In the genomic region with DNA sequence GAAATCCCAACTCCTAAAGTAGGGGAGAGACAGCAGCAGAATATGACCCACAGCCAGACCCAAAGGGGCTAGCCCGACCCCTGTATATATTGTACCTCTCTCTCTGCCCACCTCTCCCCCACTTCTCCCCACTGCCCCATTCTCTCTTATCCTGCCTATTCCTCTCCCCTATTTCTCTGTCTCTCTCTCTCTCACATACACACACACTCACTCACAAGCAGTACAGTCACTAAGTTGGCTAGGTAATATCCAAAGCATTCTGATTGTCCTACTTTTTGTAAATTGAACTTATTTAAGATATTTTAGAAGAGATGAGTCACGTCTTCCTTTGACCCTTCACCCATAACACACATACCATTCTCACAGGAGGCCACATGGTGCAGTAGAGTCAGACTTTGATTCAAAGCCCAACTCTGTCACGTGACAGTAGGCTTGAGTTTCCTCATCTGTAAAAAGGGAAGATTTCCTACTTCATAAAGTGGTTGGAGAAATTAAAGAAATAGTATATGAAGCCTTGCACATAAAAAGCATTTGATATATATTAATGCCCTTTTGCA, we compare ENCODE assay signal across 18 cellular contexts. TPM values are rescaled to one million over a fixed set of nuclear protein-coding genes. Genes with fewer than 3 reads are reported as not detected.
A peak's percentile ranks its signal among the peaks of the same experiment; 100 is the strongest.
DNase-seq lines count a peak whose midpoint lies in the region; ATAC-seq and TF ChIP-seq lines count a peak whose summit lies in the region.
"Had no signal": no experiment of that assay in that cellular context is flagged by ENCODE, and none has a peak within 500 bp of the region (broad histone marks: within the 10 kb centered on the region; RNA-seq: fewer than 3 reads in every experiment).

No MANE protein-coding gene starts in this region.

- DNase-seq in AG10803 (ENCODE audit: low read depth): peak; percentile 68
- peak; percentile 71 for DNase-seq in M059J (ENCODE audit: low read depth)
- DNase-seq in chondrocyte (ENCODE audit: low spot score): no peak
- DNase-seq in lung microvascular endothelial cell (ENCODE audit: low read depth in 2 of 2): peak; percentile 69 to 73
- DNase-seq in Right ventricle myocardium superior: no peak
- DNase-seq in NCI-H2107 treated with DMSO at 0.1 percent for 48 hours (lab: John Stamatoyannopoulos, UW; ENCODE audit: unreplicated experiment): no peak
- no peak for DNase-seq in Karpas-422
- DNase-seq: activated CD4-positive, alpha-beta T cell treated with anti-CD3 and anti-CD28 coated beads for 4 hours; activated T-cell treated with anti-CD3 and anti-CD28 coated beads, Interleukin-2, amount 50 U/mL, for 1 hour; mesendoderm; NCI-H1092; nucleus accumbens; SHP77 had no signal

- no peak overlapping the region for H3K4me3 ChIP-seq in AG10803 (ENCODE audit: low read length)
- H3K4me3 ChIP-seq in Karpas-422 (ENCODE audit: low read length): no peak overlapping the region
- H3K4me3 ChIP-seq: coronary artery, esophagus muscularis mucosa had no signal

- no peaks in the 10 kb centered on the region for H3K9me3 ChIP-seq in Karpas-422 (ENCODE audit: low read length)
- H3K9me3 ChIP-seq: esophagus muscularis mucosa had no signal

- ATAC-seq in HG02938 (IDR thresholded peaks at IDR 0.05; ENCODE audit: unreplicated experiment) (no peak), Right ventricle myocardium superior (ENCODE audit: poor library complexity) (no peak)

- H3K36me3 Mint-ChIP-seq in chondrocyte (ENCODE audit: low read depth): no peaks in the 10 kb centered on the region

- TF ChIP-seq CTCF in AG10803 (conservative IDR thresholded peaks at IDR 0.05; ENCODE audit: low read length) (no peak), chondrocyte (IDR thresholded peaks at IDR 0.05) (no peak)

- H3K9me3 Mint-ChIP-seq in chondrocyte (ENCODE audit: low read depth): no peaks in the 10 kb centered on the region
- H3K9me3 Mint-ChIP-seq: T-helper 2 cell treated with Interferon-gamma antibody and Interleukin-4, amounts not matched to agents 5 μg/mL and 100 μg/mL, for 36 hours had no signal

- peaks cover 8% of the 10 kb centered on the region for H3K4me1 ChIP-seq in Karpas-422 (ENCODE audit: low read length)

- H3K9ac ChIP-seq in Karpas-422 (ENCODE audit: low read length): no peak overlapping the region

- intact Hi-C loops in Right ventricle myocardium superior (cut with DNase I): no loop called here

- H2AFZ ChIP-seq in Karpas-422 (ENCODE audit: low read length): no peak overlapping the region

- no peaks in the 10 kb centered on the region for H3K79me2 ChIP-seq in Karpas-422 (ENCODE audit: low read length)

- no peak overlapping the region for H3K27ac ChIP-seq in Karpas-422 (ENCODE audit: low read length)
- H3K27ac ChIP-seq: coronary artery, esophagus muscularis mucosa had no signal

- no peaks in the 10 kb centered on the region for H4K20me1 ChIP-seq in Karpas-422 (ENCODE audit: insufficient read depth, low read depth, low read length)

- peaks cover 15% of the 10 kb centered on the region for H3K4me1 Mint-ChIP-seq in chondrocyte (ENCODE audit: low read depth)

- no peaks in the 10 kb centered on the region for H3K36me3 ChIP-seq in Karpas-422 (ENCODE audit: insufficient read depth, low read length)

- H3K4me2 ChIP-seq in Karpas-422 (ENCODE audit: low read depth, low read length, poor library complexity, severe bottlenecking): no peak overlapping the region

- H3K4me3 Mint-ChIP-seq in chondrocyte (ENCODE audit: unreplicated experiment): no peak overlapping the region
- H3K4me3 Mint-ChIP-seq: B cell; T-helper 2 cell treated with Interferon-gamma antibody and Interleukin-4, amounts not matched to agents 5 μg/mL and 100 μg/mL, for 36 hours had no signal

- no peaks in the 10 kb centered on the region for H3K27me3 Mint-ChIP-seq in chondrocyte (ENCODE audit: low read depth)
- H3K27me3 Mint-ChIP-seq: B cell had no signal

- H3K27me3 ChIP-seq in Karpas-422 (ENCODE audit: low read length): no peaks in the 10 kb centered on the region
- H3K27me3 ChIP-seq: esophagus muscularis mucosa had no signal

- H3K9me2 ChIP-seq in Karpas-422 (replicated peaks; ENCODE audit: insufficient read depth, low read length): no peaks in the 10 kb centered on the region

- peak overlapping the region; percentile 65 for H3K27ac Mint-ChIP-seq in chondrocyte (ENCODE audit: unreplicated experiment)
- H3K27ac Mint-ChIP-seq: B cell; T-helper 2 cell treated with Interferon-gamma antibody and Interleukin-4, amounts not matched to agents 5 μg/mL and 100 μg/mL, for 36 hours had no signal

RNA-seq across cellular contexts. Expression of a gene that starts 29.5 kb away (rescaled TPM):
- 58.5 and 81.9 TPM in 2 replicates for total RNA-seq in M059J (2014; rRNA removed; shearing (Covaris generic))
- total RNA-seq in chondrocyte (10.0 to 21.1 TPM (median 10.8 TPM) in 3 replicates), lung microvascular endothelial cell (8.1 and 8.3 TPM in 2 replicates), Right ventricle myocardium superior (8.6 TPM)
- total RNA-seq in Karpas-422 (2014; rRNA removed; shearing (Covaris generic); ENCODE audit: low replicate concordance): not detected in 2 replicates
- total RNA-seq: B cell had no signal

RNA-seq across cellular contexts. Expression of a gene that starts 36.9 kb away (rescaled TPM):
- total RNA-seq in M059J (2014; rRNA removed; shearing (Covaris generic)): 52.0 and 66.0 TPM in 2 replicates
- total RNA-seq in chondrocyte (17.8 to 23.0 TPM (median 18.6 TPM) in 3 replicates), lung microvascular endothelial cell (54.7 and 117 TPM in 2 replicates), Right ventricle myocardium superior (4.2 TPM)
- not detected in 2 replicates for total RNA-seq in Karpas-422 (2014; rRNA removed; shearing (Covaris generic); ENCODE audit: low replicate concordance)
- total RNA-seq: B cell had no signal

RNA-seq across cellular contexts. Expression of a gene that starts 58.4 kb away (rescaled TPM):
- total RNA-seq in M059J (2014; rRNA removed; shearing (Covaris generic)): 9.1 and 13.3 TPM in 2 replicates
- 5.3 to 10.8 TPM (median 5.9 TPM) in 3 replicates for total RNA-seq in chondrocyte
- total RNA-seq in lung microvascular endothelial cell: 18.1 and 51.4 TPM in 2 replicates
- total RNA-seq in Right ventricle myocardium superior: 3.7 TPM
- 0.30 and 1.2 TPM in 2 replicates for total RNA-seq in Karpas-422 (2014; rRNA removed; shearing (Covaris generic); ENCODE audit: low replicate concordance)
- total RNA-seq: B cell had no signal

Comparison
In these comparisons a context has a peak if more than half of its experiments do, and no peak if none do; other contexts are left out.
1. DNase-seq: peak in AG10803 (single experiment), M059J (single experiment) and lung microvascular endothelial cell (2 of 2); none in chondrocyte (single experiment), Right ventricle myocardium superior (single experiment), NCI-H2107 treated with DMSO at 0.1 percent for 48 hours (single experiment) and Karpas-422 (single experiment).